In the genomic region with DNA sequence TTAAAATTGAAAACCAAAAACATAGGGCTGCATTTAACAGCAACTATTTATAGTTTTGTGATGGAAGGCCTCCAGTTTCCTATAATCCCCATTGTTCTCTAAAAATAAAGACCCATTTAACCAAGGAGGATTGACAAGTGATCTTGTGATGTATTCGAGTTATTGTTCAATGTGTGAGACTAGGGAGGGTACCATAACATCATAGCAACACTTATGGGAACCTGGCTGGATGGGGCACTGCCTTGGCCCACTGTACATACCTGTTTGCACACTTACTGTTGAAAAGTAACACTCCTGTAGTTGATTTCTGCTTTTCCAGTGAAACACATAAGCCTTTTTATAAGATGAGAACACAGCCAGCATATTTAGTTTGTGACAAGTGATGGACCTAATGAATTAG, we compare ENCODE assay signal across 23 cellular contexts. TPM values are rescaled to one million over a fixed set of nuclear protein-coding genes. Genes with fewer than 3 reads are reported as not detected.
DNase-seq lines count a peak whose midpoint lies in the region; ATAC-seq and TF ChIP-seq lines count a peak whose summit lies in the region.
"Had no signal": no experiment of that assay in that cellular context is flagged by ENCODE, and none has a peak within 500 bp of the region (broad histone marks: within the 10 kb centered on the region; RNA-seq: fewer than 3 reads in every experiment).

No MANE protein-coding gene starts in this region.

- peak overlapping the region; percentile 94 for H3K27ac ChIP-seq in caudate nucleus (ENCODE audit: low read depth, low read length)
- H3K27ac ChIP-seq in foreskin keratinocyte, result no peak overlapping the region
- H3K27ac ChIP-seq: BLaER1, KMS-11 had no signal

- ATAC-seq in foreskin keratinocyte (no peak), HG03097 (IDR thresholded peaks at IDR 0.05; ENCODE audit: low FRiP score, unreplicated experiment) (no peak), HG03432 (IDR thresholded peaks at IDR 0.05; ENCODE audit: unreplicated experiment) (no peak)
- ATAC-seq: GM12878, Panc1 had no signal

- H3K27me3 ChIP-seq in foreskin keratinocyte, result no peaks in the 10 kb centered on the region
- H3K27me3 ChIP-seq: BLaER1 had no signal

- TF ChIP-seq CTCF in foreskin keratinocyte (conservative IDR thresholded peaks at IDR 0.05), result no peak

- H3K4me1 ChIP-seq in foreskin keratinocyte, result no peaks in the 10 kb centered on the region

- DNase-seq in caudate nucleus (lab: John Stamatoyannopoulos, UW) (peak in 11 of 61 donors; percentile 12 to 47 (median 29)), inferior parietal cortex (ENCODE audit: extremely low spot score) (peak; percentile 81), pons (ENCODE audit: low spot score) (peak; percentile 97), foreskin keratinocyte (no peak), DMS114 treated with DMSO at 0.1 percent for 48 hours (lab: John Stamatoyannopoulos, UW; ENCODE audit: unreplicated experiment) (no peak)
- DNase-seq: CD4-positive, alpha-beta T cell; COR-L47; DMS79 treated with DMSO at 0.1 percent for 48 hours; GOT3; HCEC 1CT; IMR-90; NCI-H1092 treated with DMSO at 0.1 percent for 48 hours; NCI-H1436 treated with DMSO at 0.1 percent for 48 hours; NCI-H1930; NCI-H2227 treated with DMSO at 0.1 percent for 48 hours; NCI-H524 treated with DMSO at 0.1 percent for 48 hours; NCI-H82 had no signal

RNA-seq across cellular contexts. Expression of gene MACIR, which starts 32.3 kb away (rescaled TPM):
- 11.3 and 11.4 TPM in 2 replicates for total RNA-seq in foreskin keratinocyte
- 5.4 and 6.3 TPM in 2 replicates for polyA plus RNA-seq in foreskin keratinocyte

Comparison
In these comparisons a context has a peak if more than half of its experiments do, and no peak if none do; other contexts are left out.
1. DNase-seq: peak in inferior parietal cortex (single experiment) and pons (single experiment); none in foreskin keratinocyte (0 of 2) and DMS114 treated with DMSO at 0.1 percent for 48 hours (single experiment).